ENCODE assay signal across 9 cellular contexts in genomic region chr3:186099178-186099577, GRCh38. TPM values are rescaled to one million over a fixed set of nuclear protein-coding genes. Genes with fewer than 3 reads are reported as not detected.
DNase-seq lines count a peak whose midpoint lies in the region; ATAC-seq and TF ChIP-seq lines count a peak whose summit lies in the region.
"Had no signal": no experiment of that assay in that cellular context is flagged by ENCODE, and none has a peak within 500 bp of the region (broad histone marks: within the 10 kb centered on the region; RNA-seq: fewer than 3 reads in every experiment).

No MANE protein-coding gene starts in this region.

- TF ChIP-seq POLR2A in GM18505 (IDR thresholded peaks at IDR 0.05; ENCODE audit: borderline replicate concordance, extremely low read depth, insufficient read depth, insufficient read length): no peak

- H3K9ac ChIP-seq in skeletal muscle satellite cell (ENCODE audit: low read depth, low read length): no peak overlapping the region

- H3K36me3 ChIP-seq in skeletal muscle satellite cell (ENCODE audit: insufficient read depth, low read length): peaks cover 11% of the 10 kb centered on the region
- H3K36me3 ChIP-seq: gastrocnemius medialis had no signal

- DNase-seq in HCEC 1CT (peak; percentile 57), RWPE1 (ENCODE audit: low spot score) (no peak), glomerular visceral epithelial cell (ENCODE audit: extremely low spot score) (peak; percentile 21), SKM-1 treated with dmso at 0.1 percent for 144 hours (lab: John Stamatoyannopoulos, UW; ENCODE audit: unreplicated experiment) (no peak)
- no peak for DNase-seq in activated naive CD4-positive, alpha-beta T cell treated with Interleukin-2 at 50 U/mL for 16 hours

- no peaks in the 10 kb centered on the region for H3K9me3 ChIP-seq in skeletal muscle satellite cell (replicated peaks; ENCODE audit: low read length)
- H3K9me3 ChIP-seq: gastrocnemius medialis had no signal

- peaks cover 36% of the 10 kb centered on the region for H3K4me1 ChIP-seq in skeletal muscle satellite cell (ENCODE audit: control insufficient read depth, insufficient read depth, low read length)

- H3K27me3 ChIP-seq in skeletal muscle satellite cell (ENCODE audit: control insufficient read depth, insufficient read depth, low read length): no peaks in the 10 kb centered on the region
- H3K27me3 ChIP-seq: gastrocnemius medialis had no signal

- peak overlapping the region; percentile 21 for H3K4me2 ChIP-seq in skeletal muscle satellite cell (ENCODE audit: low read length)

- peak overlapping the region; percentile 59 for H3K27ac ChIP-seq in RWPE1
- H3K27ac ChIP-seq: gastrocnemius medialis had no signal

- TF ChIP-seq CTCF in RWPE1 (conservative IDR thresholded peaks at IDR 0.05; ENCODE audit: low read depth): no peak

- CTCF ChIA-PET in RWPE1 (lab: Yijun Ruan, JAX): interaction anchor here (0.5 to 1.1 kb wide), 2 partner anchors 71 to 518 kb away, joined by 3 read pairs; no protein-coding TSS in a partner anchor

- ATAC-seq in GM19467 (IDR thresholded peaks at IDR 0.05; ENCODE audit: unreplicated experiment): no peak
- no peak for ATAC-seq in GM18505 (IDR thresholded peaks at IDR 0.05; ENCODE audit: unreplicated experiment)
- ATAC-seq: gastrocnemius medialis had no signal

- POLR2A ChIA-PET in RWPE1 (lab: Yijun Ruan, JAX; ENCODE audit: low non-redundant PET): no interaction called here

- H3K4me3 ChIP-seq in skeletal muscle satellite cell (ENCODE audit: low read length): no peak overlapping the region
- H3K4me3 ChIP-seq: gastrocnemius medialis had no signal

RNA-seq across cellular contexts. Expression of gene ETV5, which starts 9.7 kb away (rescaled TPM):
- 26.9 and 32.3 TPM in 2 replicates for total RNA-seq in skeletal muscle satellite cell (2012; rRNA removed)

Comparison
In these comparisons a context has a peak if more than half of its experiments do, and no peak if none do; other contexts are left out.
1. DNase-seq: peak in HCEC 1CT (single experiment) and glomerular visceral epithelial cell (single experiment); none in RWPE1 (single experiment), activated naive CD4-positive, alpha-beta T cell treated with Interleukin-2 at 50 U/mL for 16 hours (single experiment) and SKM-1 treated with dmso at 0.1 percent for 144 hours (single experiment).